ENCODE assay signal across 11 cellular contexts in the genomic region with DNA sequence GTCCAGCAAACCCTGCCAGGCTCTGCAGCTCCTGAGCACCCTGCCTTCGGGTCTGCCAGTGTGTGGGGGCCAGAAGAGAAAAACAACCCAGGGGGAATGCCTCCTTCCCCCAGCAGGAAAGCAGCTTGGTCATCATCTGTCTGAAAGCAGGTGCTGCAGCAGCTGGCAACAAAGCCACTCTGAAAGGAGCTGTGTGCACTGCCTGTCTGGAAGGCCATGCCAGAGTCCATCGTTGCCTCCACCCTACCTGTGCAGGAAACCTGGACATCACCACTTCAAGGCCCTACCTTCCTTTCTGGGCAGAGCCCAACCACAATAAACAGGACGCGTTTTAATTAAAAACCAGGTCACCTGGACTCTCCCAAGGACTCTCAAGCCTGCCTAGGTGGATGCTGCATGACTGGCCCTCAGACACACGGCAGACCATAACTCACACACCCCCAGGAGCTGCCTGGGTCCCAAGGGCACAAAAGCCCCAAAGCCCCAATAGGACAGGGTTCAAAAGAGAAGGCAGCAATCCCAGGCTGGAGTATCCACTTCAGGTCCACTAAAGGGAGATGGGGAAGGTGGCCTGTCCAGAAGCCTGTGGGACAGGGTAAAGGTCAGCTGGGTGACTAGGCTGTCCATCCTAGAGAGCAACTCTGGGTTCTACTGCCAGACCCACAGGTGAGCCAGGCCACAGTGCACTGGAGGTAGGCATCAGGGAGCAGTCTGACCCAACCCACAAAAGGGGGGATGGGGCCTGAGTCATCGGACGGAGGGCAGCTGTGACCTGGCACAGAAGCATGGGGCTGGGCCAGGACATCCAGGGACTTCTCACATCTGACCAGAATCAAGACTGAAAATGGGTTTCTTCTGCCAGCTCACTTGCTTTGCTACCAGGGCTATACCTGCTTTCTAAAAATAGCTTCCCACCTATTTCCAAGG. TPM values are rescaled to one million over a fixed set of nuclear protein-coding genes. Genes with fewer than 3 reads are reported as not detected.
A peak's percentile ranks its signal among the peaks of the same experiment; 100 is the strongest.
DNase-seq lines count a peak whose midpoint lies in the region; ATAC-seq, FAIRE-seq and TF ChIP-seq lines count a peak whose summit lies in the region.
"Had no signal": no experiment of that assay in that cellular context is flagged by ENCODE, and none has a peak within 500 bp of the region (broad histone marks: within the 10 kb centered on the region; RNA-seq: fewer than 3 reads in every experiment).

No MANE protein-coding gene starts in this region.

- intact Hi-C loops in CD4-positive, alpha-beta T cell (cut with DNase I, micrococcal nuclease): no loop called here
- intact Hi-C loops in breast epithelium (cut with DNase I; ENCODE audit: low total_unique reads): no loop called here
- intact Hi-C loops in mucosa of descending colon (cut with DNase I, micrococcal nuclease): no loop called here

- peaks cover 58% of the 10 kb centered on the region for H3K4me1 Mint-ChIP-seq in CD4-positive, alpha-beta T cell (ENCODE audit: low read depth)
- peaks cover 50% of the 10 kb centered on the region for H3K4me1 Mint-ChIP-seq in stimulated activated memory B cell treated with anti-CD40 and anti-IgM and Interleukin-4, amounts not matched to agents 10 μg/mL and 1 μg/mL and 100 μg/mL, for 72 hours
- H3K4me1 Mint-ChIP-seq in progenitor cell of endocrine pancreas (ENCODE audit: low read depth): peaks cover 27% of the 10 kb centered on the region

- H3K9me3 ChIP-seq in CD4-positive, alpha-beta T cell (ENCODE audit: control insufficient read depth, low read length): no peaks in the 10 kb centered on the region
- H3K9me3 ChIP-seq in breast epithelium (peaks cover 0 to 5% of the 10 kb centered on the region in 2 donors), mucosa of descending colon (no peaks in the 10 kb centered on the region)

- H3K27me3 Mint-ChIP-seq in CD4-positive, alpha-beta T cell: no peaks in the 10 kb centered on the region
- H3K27me3 Mint-ChIP-seq in stimulated activated memory B cell treated with anti-CD40 and anti-IgM and Interleukin-4, amounts not matched to agents 10 μg/mL and 1 μg/mL and 100 μg/mL, for 72 hours: no peaks in the 10 kb centered on the region
- H3K27me3 Mint-ChIP-seq in progenitor cell of endocrine pancreas: no peaks in the 10 kb centered on the region
- H3K27me3 Mint-ChIP-seq: dendritic cell treated with granulocyte-macrophage colony-stimulating factor and Interleukin-4, amounts not matched to agents 40 ng/mL and 50 ng/mL, for 4 days had no signal

- H3K36me3 ChIP-seq in breast epithelium: no peaks in the 10 kb centered on the region
- peaks cover 4% of the 10 kb centered on the region for H3K36me3 ChIP-seq in mucosa of descending colon (ENCODE audit: low read depth)

- H3K27ac ChIP-seq in CD4-positive, alpha-beta T cell (ENCODE audit: low read depth, low read length): peak overlapping the region; percentile 17
- peak overlapping the region; percentile 82 to 87 for H3K27ac ChIP-seq in breast epithelium

- H3K27ac Mint-ChIP-seq in CD4-positive, alpha-beta T cell: no peak overlapping the region
- no peak overlapping the region for H3K27ac Mint-ChIP-seq in stimulated activated memory B cell treated with anti-CD40 and anti-IgM and Interleukin-4, amounts not matched to agents 10 μg/mL and 1 μg/mL and 100 μg/mL, for 72 hours
- no peak overlapping the region for H3K27ac Mint-ChIP-seq in progenitor cell of endocrine pancreas
- H3K27ac Mint-ChIP-seq: dendritic cell treated with granulocyte-macrophage colony-stimulating factor and Interleukin-4, amounts not matched to agents 40 ng/mL and 50 ng/mL, for 4 days had no signal

- TF ChIP-seq CTCF in CD4-positive, alpha-beta T cell (IDR thresholded peaks at IDR 0.05): no peak
- TF ChIP-seq CTCF in breast epithelium (IDR thresholded peaks at IDR 0.05): no peak
- TF ChIP-seq CTCF in mucosa of descending colon (IDR thresholded peaks at IDR 0.05): no peak
- TF ChIP-seq CTCF in progenitor cell of endocrine pancreas (IDR thresholded peaks at IDR 0.05; ENCODE audit: unreplicated experiment): no peak

- no peak overlapping the region for H3K4me3 Mint-ChIP-seq in CD4-positive, alpha-beta T cell
- H3K4me3 Mint-ChIP-seq in stimulated activated memory B cell treated with anti-CD40 and anti-IgM and Interleukin-4, amounts not matched to agents 10 μg/mL and 1 μg/mL and 100 μg/mL, for 72 hours: no peak overlapping the region
- H3K4me3 Mint-ChIP-seq in progenitor cell of endocrine pancreas (ENCODE audit: low read depth): no peak overlapping the region
- H3K4me3 Mint-ChIP-seq: dendritic cell treated with granulocyte-macrophage colony-stimulating factor and Interleukin-4, amounts not matched to agents 40 ng/mL and 50 ng/mL, for 4 days had no signal

- CTCF ChIA-PET in CD4-positive, alpha-beta T cell (lab: Charles Lee): no interaction called here

- POLR2A ChIA-PET in CD4-positive, alpha-beta T cell (lab: Charles Lee): interaction anchor here (1.0 kb wide), 1 partner anchor 43 kb away, joined by 4 read pairs; no protein-coding TSS in a partner anchor

- no peak for TF ChIP-seq POLR2A in breast epithelium (IDR thresholded peaks at IDR 0.05)

- peaks cover 19 to 60% of the 10 kb centered on the region in 2 donors for H3K4me1 ChIP-seq in breast epithelium
- H3K4me1 ChIP-seq in mucosa of descending colon (ENCODE audit: low read depth): peaks cover 10% of the 10 kb centered on the region

- no peaks in the 10 kb centered on the region for H3K9me3 Mint-ChIP-seq in CD4-positive, alpha-beta T cell
- H3K9me3 Mint-ChIP-seq in stimulated activated memory B cell treated with anti-CD40 and anti-IgM and Interleukin-4, amounts not matched to agents 10 μg/mL and 1 μg/mL and 100 μg/mL, for 72 hours: no peaks in the 10 kb centered on the region
- H3K9me3 Mint-ChIP-seq in progenitor cell of endocrine pancreas (ENCODE audit: low read depth): no peaks in the 10 kb centered on the region
- H3K9me3 Mint-ChIP-seq: dendritic cell treated with granulocyte-macrophage colony-stimulating factor and Interleukin-4, amounts not matched to agents 40 ng/mL and 50 ng/mL, for 4 days had no signal

- H3K4me3 ChIP-seq in breast epithelium (no peak overlapping the region), mucosa of descending colon (no peak overlapping the region)

- FAIRE-seq in HTR-8/SVneo (lab: Jason Lieb, UNC): no peak

- no peak for DNase-seq in CD4-positive, alpha-beta T cell
- DNase-seq in HTR-8/SVneo (ENCODE audit: insufficient read length, low spot score): peak; percentile 34
- DNase-seq in breast epithelium (ENCODE audit: low spot score in 2 of 2): peak in 1 of 2 donors; percentile 66
- no peak for DNase-seq in mucosa of descending colon
- DNase-seq in NCI-H1092 (lab: John Stamatoyannopoulos, UW): no peak
- DNase-seq in NOMO-1 treated with DMSO at 0.1 percent for 48 hours (lab: John Stamatoyannopoulos, UW; ENCODE audit: unreplicated experiment): no peak
- DNase-seq in progenitor cell of endocrine pancreas (ENCODE audit: low spot score, unreplicated experiment): no peak
- DNase-seq: DMS79, MV-4-11 had no signal

- H3K36me3 Mint-ChIP-seq in CD4-positive, alpha-beta T cell (ENCODE audit: low read depth): peaks cover 48% of the 10 kb centered on the region
- peaks cover 21% of the 10 kb centered on the region for H3K36me3 Mint-ChIP-seq in stimulated activated memory B cell treated with anti-CD40 and anti-IgM and Interleukin-4, amounts not matched to agents 10 μg/mL and 1 μg/mL and 100 μg/mL, for 72 hours
- peaks cover 13% of the 10 kb centered on the region for H3K36me3 Mint-ChIP-seq in progenitor cell of endocrine pancreas (ENCODE audit: insufficient read depth)

- no peaks in the 10 kb centered on the region for H3K27me3 ChIP-seq in CD4-positive, alpha-beta T cell (ENCODE audit: control insufficient read depth, insufficient read depth, low read length)
- no peaks in the 10 kb centered on the region for H3K27me3 ChIP-seq in breast epithelium

- ATAC-seq in CD4-positive, alpha-beta T cell (ENCODE audit: poor library complexity): no peak
- ATAC-seq in mucosa of descending colon: peak; percentile 73
- no peak for ATAC-seq in stimulated activated memory B cell treated with anti-CD40 and anti-IgM and Interleukin-4, amounts not matched to agents 10 μg/mL and 1 μg/mL and 100 μg/mL, for 72 hours

RNA-seq across cellular contexts. Expression of gene GNB1L, which starts 6.1 kb away (rescaled TPM):
- 1 to 10 TPM; 3.0 to 6.5 TPM for total RNA-seq in CD4-positive, alpha-beta T cell
- total RNA-seq in breast epithelium (1 to 10 TPM; 5.6 to 8.2 (median 6.3) TPM), mucosa of descending colon (1 to 10 TPM; 2.7 to 4.7 (median 3.4) TPM), progenitor cell of endocrine pancreas (9.0 and 9.9 TPM in 2 replicates)

RNA-seq across cellular contexts. Expression of gene RTL10, which starts 6.1 kb away (rescaled TPM):
- 10 to 100 TPM; 24.7 TPM for total RNA-seq in CD4-positive, alpha-beta T cell
- 10 to 100 TPM in 2 of 3 donors, 1 to 10 TPM in 1; 6.7 to 21.5 (median 14.1) TPM for total RNA-seq in breast epithelium
- 10 to 100 TPM; 10.1 to 12.2 (median 11.9) TPM for total RNA-seq in mucosa of descending colon
- 27.2 and 27.4 TPM in 2 replicates for total RNA-seq in progenitor cell of endocrine pancreas
